ENCODE assay signal across 1 cellular context in genomic region chr5:52262844-52263243, GRCh38.
TF ChIP-seq lines count a peak whose summit lies in the region.

No MANE protein-coding gene starts in this region.

TF ChIP-seq in HepG2, 621 proteins besides CTCF, POLR2A, EP300 and RAD21 (continued from another document):
- TF ChIP-seq, protein P1, sequence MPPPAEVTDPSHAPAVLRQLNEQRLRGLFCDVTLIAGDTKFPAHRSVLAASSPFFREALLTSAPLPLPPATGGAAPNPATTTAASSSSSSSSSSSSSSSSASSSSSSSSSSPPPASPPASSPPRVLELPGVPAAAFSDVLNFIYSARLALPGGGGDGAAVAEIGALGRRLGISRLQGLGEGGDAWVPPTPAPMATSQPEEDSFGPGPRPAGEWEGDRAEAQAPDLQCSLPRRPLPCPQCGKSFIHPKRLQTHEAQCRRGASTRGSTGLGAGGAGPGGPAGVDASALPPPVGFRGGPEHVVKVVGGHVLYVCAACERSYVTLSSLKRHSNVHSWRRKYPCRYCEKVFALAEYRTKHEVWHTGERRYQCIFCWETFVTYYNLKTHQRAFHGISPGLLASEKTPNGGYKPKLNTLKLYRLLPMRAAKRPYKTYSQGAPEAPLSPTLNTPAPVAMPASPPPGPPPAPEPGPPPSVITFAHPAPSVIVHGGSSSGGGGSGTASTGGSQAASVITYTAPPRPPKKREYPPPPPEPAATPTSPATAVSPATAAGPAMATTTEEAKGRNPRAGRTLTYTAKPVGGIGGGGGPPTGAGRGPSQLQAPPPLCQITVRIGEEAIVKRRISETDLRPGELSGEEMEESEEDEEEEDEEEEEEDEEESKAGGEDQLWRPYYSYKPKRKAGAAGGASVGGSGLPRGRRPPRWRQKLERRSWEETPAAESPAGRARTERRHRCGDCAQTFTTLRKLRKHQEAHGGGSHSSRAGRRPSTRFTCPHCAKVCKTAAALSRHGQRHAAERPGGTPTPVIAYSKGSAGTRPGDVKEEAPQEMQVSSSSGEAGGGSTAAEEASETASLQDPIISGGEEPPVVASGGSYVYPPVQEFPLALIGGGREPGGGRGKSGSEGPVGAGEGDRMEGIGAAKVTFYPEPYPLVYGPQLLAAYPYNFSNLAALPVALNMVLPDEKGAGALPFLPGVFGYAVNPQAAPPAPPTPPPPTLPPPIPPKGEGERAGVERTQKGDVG (CRISPR knock-in tag; IDR thresholded peaks at IDR 0.05; ENCODE audit: borderline replicate concordance): no peak
- no peak for TF ChIP-seq ZNF10 (CRISPR knock-in tag; IDR thresholded peaks at IDR 0.05; ENCODE audit: borderline replicate concordance, low read depth)
- TF ChIP-seq TIGD3 (CRISPR knock-in tag; IDR thresholded peaks at IDR 0.05; ENCODE audit: borderline replicate concordance): no peak
- TF ChIP-seq, protein P2, sequence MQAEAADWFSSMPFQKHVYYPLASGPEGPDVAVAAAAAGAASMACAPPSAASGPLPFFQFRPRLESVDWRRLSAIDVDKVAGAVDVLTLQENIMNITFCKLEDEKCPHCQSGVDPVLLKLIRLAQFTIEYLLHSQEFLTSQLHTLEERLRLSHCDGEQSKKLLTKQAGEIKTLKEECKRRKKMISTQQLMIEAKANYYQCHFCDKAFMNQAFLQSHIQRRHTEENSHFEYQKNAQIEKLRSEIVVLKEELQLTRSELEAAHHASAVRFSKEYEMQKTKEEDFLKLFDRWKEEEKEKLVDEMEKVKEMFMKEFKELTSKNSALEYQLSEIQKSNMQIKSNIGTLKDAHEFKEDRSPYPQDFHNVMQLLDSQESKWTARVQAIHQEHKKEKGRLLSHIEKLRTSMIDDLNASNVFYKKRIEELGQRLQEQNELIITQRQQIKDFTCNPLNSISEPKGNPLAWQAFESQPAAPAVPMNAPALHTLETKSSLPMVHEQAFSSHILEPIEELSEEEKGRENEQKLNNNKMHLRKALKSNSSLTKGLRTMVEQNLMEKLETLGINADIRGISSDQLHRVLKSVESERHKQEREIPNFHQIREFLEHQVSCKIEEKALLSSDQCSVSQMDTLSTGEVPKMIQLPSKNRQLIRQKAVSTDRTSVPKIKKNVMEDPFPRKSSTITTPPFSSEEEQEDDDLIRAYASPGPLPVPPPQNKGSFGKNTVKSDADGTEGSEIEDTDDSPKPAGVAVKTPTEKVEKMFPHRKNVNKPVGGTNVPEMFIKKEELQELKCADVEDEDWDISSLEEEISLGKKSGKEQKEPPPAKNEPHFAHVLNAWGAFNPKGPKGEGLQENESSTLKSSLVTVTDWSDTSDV (CRISPR knock-in tag; IDR thresholded peaks at IDR 0.05): no peak
- no peak for TF ChIP-seq PLRG1 (conservative IDR thresholded peaks at IDR 0.05)
- TF ChIP-seq ZNF430 (CRISPR knock-in tag; IDR thresholded peaks at IDR 0.05): no peak
